Comparison of ENCODE assay signal across 15 cellular contexts in the genomic region with DNA sequence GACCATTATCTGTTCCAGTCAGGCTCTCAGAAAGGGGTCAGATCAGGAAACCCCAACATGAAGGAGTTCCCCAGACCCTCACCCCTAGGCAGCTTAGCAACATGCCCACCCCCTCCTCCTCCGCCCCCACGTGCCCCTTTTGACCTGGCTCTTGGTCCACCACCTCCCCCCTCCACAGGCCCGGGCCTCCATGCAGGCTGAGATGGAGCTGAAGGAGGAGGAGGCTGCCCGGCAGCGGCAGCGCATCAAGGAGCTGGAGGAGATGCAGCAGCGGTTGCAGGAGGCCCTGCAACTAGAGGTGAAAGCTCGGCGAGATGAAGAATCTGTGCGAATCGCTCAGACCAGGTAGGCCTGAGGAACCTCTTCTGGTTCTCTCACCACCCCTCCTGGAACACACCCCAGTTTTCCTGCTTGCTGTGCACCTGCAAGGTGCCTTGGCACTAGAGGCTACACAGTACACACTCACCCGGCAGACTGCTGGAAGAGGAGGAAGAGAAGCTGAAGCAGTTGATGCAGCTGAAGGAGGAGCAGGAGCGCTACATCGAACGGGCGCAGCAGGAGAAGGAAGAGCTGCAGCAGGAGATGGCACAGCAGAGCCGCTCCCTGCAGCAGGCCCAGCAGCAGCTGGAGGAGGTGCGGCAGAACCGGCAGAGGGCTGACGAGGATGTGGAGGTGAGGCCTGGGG.
"Had no signal": no experiment of that assay in that cellular context is flagged by ENCODE, and none has a peak within 500 bp of the region (broad histone marks: within the 10 kb centered on the region; RNA-seq: fewer than 3 reads in every experiment).

No MANE protein-coding gene starts in this region.

- H3K9me3 ChIP-seq: esophagus muscularis mucosa, left ventricle myocardium inferior, uterus had no signal

- H3K36me3 Mint-ChIP-seq: brain had no signal

- H3K27me3 Mint-ChIP-seq: activated CD4-positive, alpha-beta memory T cell treated with anti-CD3 and anti-CD28 coated beads for 36 hours; central memory CD8-positive, alpha-beta T cell had no signal

- DNase-seq: activated CD4-positive, alpha-beta memory T cell treated with anti-CD3 and anti-CD28 coated beads for 36 hours; activated CD4-positive, CD25-positive, alpha-beta regulatory T cell treated with anti-CD3 and anti-CD28 coated beads, Interleukin-2, amount 50 U/mL, for 72 hours; activated naive CD4-positive, alpha-beta T cell treated with Interleukin-2 at 50 U/mL for 16 hours; activated T-cell treated with anti-CD3 and anti-CD28 coated beads, Interleukin-2, amount 50 U/mL, for 72 hours; amygdala; glutamatergic neuron; left ventricle myocardium inferior; mesendoderm; T-helper 9 cell; uterus had no signal

- H3K27me3 ChIP-seq: esophagus muscularis mucosa, uterus had no signal

- H3K4me3 Mint-ChIP-seq: activated CD4-positive, alpha-beta memory T cell treated with anti-CD3 and anti-CD28 coated beads for 36 hours; activated T-cell treated with anti-CD3 and anti-CD28 coated beads, Interleukin-2, amount 50 U/mL, for 72 hours; central memory CD8-positive, alpha-beta T cell had no signal

- H3K36me3 ChIP-seq: esophagus muscularis mucosa, left ventricle myocardium inferior, uterus had no signal

- ATAC-seq: activated T-cell treated with anti-CD3 and anti-CD28 coated beads, Interleukin-2, amount 50 U/mL, for 72 hours had no signal

- FAIRE-seq: keratinocyte had no signal

- H3K27ac ChIP-seq: parathyroid adenoma had no signal

- H3K9me3 Mint-ChIP-seq: activated CD4-positive, alpha-beta memory T cell treated with anti-CD3 and anti-CD28 coated beads for 36 hours; activated T-cell treated with anti-CD3 and anti-CD28 coated beads, Interleukin-2, amount 50 U/mL, for 72 hours; central memory CD8-positive, alpha-beta T cell had no signal

- H3K27ac Mint-ChIP-seq: activated T-cell treated with anti-CD3 and anti-CD28 coated beads, Interleukin-2, amount 50 U/mL, for 72 hours had no signal
